ENCODE assay signal across 11 cellular contexts in the genomic region with DNA sequence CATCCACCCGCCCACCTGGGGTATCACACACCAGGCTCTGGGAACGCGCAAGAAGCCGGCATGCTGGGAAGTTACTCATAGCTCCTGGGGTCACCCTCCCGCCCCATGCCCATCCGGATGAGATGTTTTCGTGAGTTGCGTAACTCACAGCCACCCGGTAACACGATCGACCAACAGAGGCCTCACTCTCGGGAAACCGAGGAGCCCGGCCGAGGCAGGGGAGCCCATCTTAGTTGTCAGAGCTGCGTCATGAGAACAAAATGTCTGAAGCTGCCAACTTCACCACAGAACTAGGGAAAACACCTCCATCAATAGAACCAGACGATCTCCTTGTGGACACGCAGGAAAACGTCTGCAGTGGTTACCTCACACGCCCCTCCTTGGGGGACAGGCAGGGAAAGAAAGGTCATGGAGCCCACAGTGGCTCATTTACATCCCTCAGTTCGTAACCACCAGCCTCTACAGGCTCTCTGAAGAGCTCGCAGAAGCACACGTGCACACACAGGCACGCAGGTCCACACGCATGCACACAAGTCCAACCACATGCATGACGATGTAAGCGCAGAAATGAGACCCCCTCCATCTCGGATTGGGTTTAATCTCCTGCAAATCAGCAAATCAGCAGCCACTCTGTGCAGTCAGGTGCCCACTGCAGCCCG. TPM values are rescaled to one million over a fixed set of nuclear protein-coding genes. Genes with fewer than 3 reads are reported as not detected.
A peak's percentile ranks its signal among the peaks of the same experiment; 100 is the strongest.
DNase-seq lines count a peak whose midpoint lies in the region; ATAC-seq, FAIRE-seq and TF ChIP-seq lines count a peak whose summit lies in the region.
"Had no signal": no experiment of that assay in that cellular context is flagged by ENCODE, and none has a peak within 500 bp of the region (broad histone marks: within the 10 kb centered on the region; RNA-seq: fewer than 3 reads in every experiment).

No MANE protein-coding gene starts in this region.

- H3K9me3 Mint-ChIP-seq in endodermal cell, result no peaks in the 10 kb centered on the region
- H3K9me3 Mint-ChIP-seq: activated naive CD4-positive, alpha-beta T cell treated with anti-CD3 and anti-CD28 coated beads, Interleukin-2, amount 50 U/mL, for 24 hours had no signal

- TF ChIP-seq CTCF in A549 (IDR thresholded peaks at IDR 0.05), result no peak
- TF ChIP-seq CTCF in endodermal cell (conservative IDR thresholded peaks at IDR 0.05), result no peak

- no peak overlapping the region for H3K4me2 ChIP-seq in A549

- H3K27ac ChIP-seq in A549 (no peak overlapping the region), endodermal cell (ENCODE audit: low read depth, low read length) (no peak overlapping the region), substantia nigra (ENCODE audit: low read depth, low read length, poor library complexity, severe bottlenecking) (no peak overlapping the region)

- peaks cover 3% of the 10 kb centered on the region for H3K4me1 Mint-ChIP-seq in endodermal cell

- no peak overlapping the region for H3K9ac ChIP-seq in endodermal cell (ENCODE audit: extremely low read depth, low read length, poor library complexity, severe bottlenecking)

- peaks cover 29% of the 10 kb centered on the region for H3K36me3 Mint-ChIP-seq in endodermal cell (ENCODE audit: low read depth)

- no peak for TF ChIP-seq POLR2A in A549 (IDR thresholded peaks at IDR 0.05; ENCODE audit: low read length)

- no peak for DNase-seq in A549 (ENCODE audit: low read depth in 1 of 2, low spot score in 1 of 2)
- DNase-seq in NCI-H226, result peak; percentile 79
- DNase-seq in endodermal cell, result peak; percentile 39
- DNase-seq in non-pigmented ciliary epithelial cell (ENCODE audit: low read depth), result peak; percentile 49
- DNase-seq in T-helper 2 cell, result no peak
- no peak for DNase-seq in substantia nigra (lab: John Stamatoyannopoulos, UW)
- DNase-seq in SHP77 (lab: John Stamatoyannopoulos, UW), result no peak
- DNase-seq: activated CD4-positive, CD25-positive, alpha-beta regulatory T cell; stimulated activated CD4-positive, alpha-beta T cell treated with anti-CD3 and anti-CD28 coated beads, Interleukin-4, amount 100 ng/mL, for 1 hour had no signal

- TF ChIP-seq RAD21 in A549 (conservative IDR thresholded peaks at IDR 0.05 in 1 of 2, IDR thresholded peaks at IDR 0.05 in 1 of 2), result no peak

- no peak for FAIRE-seq in A549 (lab: Jason Lieb, UNC)

- no peaks in the 10 kb centered on the region for H3K9me3 ChIP-seq in A549
- H3K9me3 ChIP-seq in endodermal cell (ENCODE audit: control insufficient read depth, low read length), result no peaks in the 10 kb centered on the region

- no peak overlapping the region for H3K4me3 Mint-ChIP-seq in endodermal cell
- H3K4me3 Mint-ChIP-seq: activated naive CD4-positive, alpha-beta T cell treated with anti-CD3 and anti-CD28 coated beads, Interleukin-2, amount 50 U/mL, for 24 hours had no signal

- no peak for TF ChIP-seq EP300 in A549 (IDR thresholded peaks at IDR 0.05)

- H3K4me3 ChIP-seq in A549 (no peak overlapping the region), endodermal cell (ENCODE audit: low read length) (no peak overlapping the region)

- POLR2A ChIA-PET in A549 (lab: Yijun Ruan, JAX), result no interaction called here

- no peaks in the 10 kb centered on the region for H3K27me3 Mint-ChIP-seq in endodermal cell (ENCODE audit: insufficient read depth)
- H3K27me3 Mint-ChIP-seq: activated naive CD4-positive, alpha-beta T cell treated with anti-CD3 and anti-CD28 coated beads, Interleukin-2, amount 50 U/mL, for 24 hours had no signal

- H3K27me3 ChIP-seq in endodermal cell (ENCODE audit: control insufficient read depth, insufficient read depth, low read length, poor library complexity, severe bottlenecking), result no peaks in the 10 kb centered on the region

- H3K4me1 ChIP-seq in A549 (no peaks in the 10 kb centered on the region), endodermal cell (ENCODE audit: control insufficient read depth, insufficient read depth, low read length) (no peaks in the 10 kb centered on the region)

- ATAC-seq in A549 (no peak), GM18907 (IDR thresholded peaks at IDR 0.05; ENCODE audit: unreplicated experiment) (no peak)

- CTCF ChIA-PET in A549 (lab: Yijun Ruan, JAX), result interaction anchor here (1.1 to 1.6 kb wide), 4 partner anchors 9 to 20 kb away, joined by 3 to 4 read pairs (median 3); no protein-coding TSS in a partner anchor

- WGBS in A549 (ENCODE audit: missing lambda C conversion rate), result 83% methylated on average over 29 of the region's 29 CpGs
- 92 to 96% methylated on average over 12 to 29 of the region's 29 CpGs for WGBS in endodermal cell (ENCODE audit: insufficient coverage in 1 of 2, insufficient read length in 1 of 2), 2 experiments

- H3K27ac Mint-ChIP-seq in endodermal cell, result peak overlapping the region; percentile 20
- H3K27ac Mint-ChIP-seq: activated naive CD4-positive, alpha-beta T cell treated with anti-CD3 and anti-CD28 coated beads, Interleukin-2, amount 50 U/mL, for 24 hours had no signal

- H3K36me3 ChIP-seq in endodermal cell (ENCODE audit: control insufficient read depth, insufficient read depth, low read length), result peaks cover 12% of the 10 kb centered on the region

TF ChIP-seq in A549, 52 proteins besides CTCF, POLR2A, EP300 and RAD21:
- TF ChIP-seq CEBPB (IDR thresholded peaks at IDR 0.05) (peak; percentile 39 to 54; a peak in 3 of 4 replicates), RFX5 (IDR thresholded peaks at IDR 0.05) (no peak), HOXA7 (CRISPR knock-in tag; IDR thresholded peaks at IDR 0.05) (no peak)

RNA-seq across cellular contexts. Expression of a gene that starts 26.3 kb away (rescaled TPM):
- polyA plus RNA-seq in A549 (2011; rRNA removed), result 42.7 and 47.9 TPM in 2 replicates
- 51.6 and 55.2 TPM in 2 replicates for polyA plus RNA-seq in A549 (2012; cell fraction: cytosol; rRNA removed)
- 31.2 and 42.2 TPM in 2 replicates for polyA plus RNA-seq in A549 (2012; cell fraction: nucleus; rRNA removed)
- 78.8 to 84.6 TPM (median 84.3 TPM) in 3 replicates for polyA plus RNA-seq in A549 (2017; fragmentation: RNase III; extraction: RNeasy Plus Mini Kit Qiagen cat#74134 plus additional on column Dnase treatment)
- 18.5 and 21.4 TPM in 2 replicates for polyA minus RNA-seq in A549 (2011; rRNA and poly(A)+ RNA removed)
- 10 to 100 TPM; 27.1 to 40.1 TPM for total RNA-seq in endodermal cell
- polyA plus RNA-seq in endodermal cell (2013, experiment 1 of 2), result 25.3 TPM
- polyA plus RNA-seq in endodermal cell (2013, experiment 2 of 2), result 23.9 TPM

Comparison
In these comparisons a context has a peak if more than half of its experiments do, and no peak if none do; other contexts are left out.
1. DNase-seq: peak in NCI-H226 (single experiment), endodermal cell (single experiment) and non-pigmented ciliary epithelial cell (single experiment); none in A549 (0 of 2), T-helper 2 cell (0 of 5), substantia nigra (0 of 49) and SHP77 (0 of 2).